20 cellular contexts compared by ENCODE assay signal in genomic region chr9:9674461-9674860, GRCh38.
A peak's percentile ranks its signal among the peaks of the same experiment; 100 is the strongest.
DNase-seq lines count a peak whose midpoint lies in the region; ATAC-seq, FAIRE-seq and TF ChIP-seq lines count a peak whose summit lies in the region.
"Had no signal": no experiment of that assay in that cellular context is flagged by ENCODE, and none has a peak within 500 bp of the region (broad histone marks: within the 10 kb centered on the region; RNA-seq: fewer than 3 reads in every experiment).

No MANE protein-coding gene starts in this region.

- peaks cover 10% of the 10 kb centered on the region for H3K27me3 Mint-ChIP-seq in endodermal cell (ENCODE audit: insufficient read depth)
- H3K27me3 Mint-ChIP-seq: CD4-positive, alpha-beta memory T cell had no signal

- no peak overlapping the region for H3K9ac ChIP-seq in HepG2 (ENCODE audit: insufficient read depth, low read depth, low read length)
- no peak overlapping the region for H3K9ac ChIP-seq in endodermal cell (ENCODE audit: extremely low read depth, low read length, poor library complexity, severe bottlenecking)
- H3K9ac ChIP-seq: GM23248 had no signal

- no peak for FAIRE-seq in HepG2 (lab: Jason Lieb, UNC)
- peak; percentile 21 for FAIRE-seq in colon (lab: Jason Lieb, UNC)
- FAIRE-seq in pancreas (lab: Jason Lieb, UNC): peak; percentile 5
- FAIRE-seq: GM12891, GM18507, H1 had no signal

- H3K36me3 Mint-ChIP-seq in endodermal cell (ENCODE audit: low read depth): no peaks in the 10 kb centered on the region
- H3K36me3 Mint-ChIP-seq: CD4-positive, alpha-beta memory T cell had no signal

- no peaks in the 10 kb centered on the region for H3K4me1 ChIP-seq in HepG2 (ENCODE audit: insufficient read depth, low read length)
- H3K4me1 ChIP-seq in right lobe of liver: peaks cover 0 to 6% (median 0%) of the 10 kb centered on the region in 4 donors
- H3K4me1 ChIP-seq in pancreas: no peaks in the 10 kb centered on the region
- H3K4me1 ChIP-seq in endodermal cell (ENCODE audit: control insufficient read depth, insufficient read depth, low read length): no peaks in the 10 kb centered on the region

- H3K9me3 Mint-ChIP-seq in endodermal cell: no peaks in the 10 kb centered on the region

- WGBS in HepG2 (ENCODE audit: low lambda C conversion rate): under 1% methylated on average over 3 of the region's 3 CpGs
- 43% methylated on average over 3 of the region's 3 CpGs for whole genome bisulfite sequencing in right lobe of liver (ENCODE audit: insufficient coverage, low coverage, low lambda C conversion rate, missing lambda C conversion rate)
- 55 to 69% methylated on average over 3 of the region's 3 CpGs for WGBS in pancreas, 2 donors
- WGBS in endodermal cell (ENCODE audit: insufficient coverage in 1 of 2, insufficient read length in 1 of 2), 2 experiments: 88% methylated on average over 2 of the region's 3 CpGs; no CpG with 5 or more reads in 1 of the 2 experiments

- no peaks in the 10 kb centered on the region for H4K20me1 ChIP-seq in HepG2 (ENCODE audit: insufficient read depth, low read length)

- H3K4me1 Mint-ChIP-seq in endodermal cell: peaks cover 5% of the 10 kb centered on the region
- H3K4me1 Mint-ChIP-seq: CD4-positive, alpha-beta memory T cell had no signal

- no peaks in the 10 kb centered on the region for H3K79me2 ChIP-seq in HepG2 (ENCODE audit: insufficient read depth, low read length)

- H3K4me2 ChIP-seq in HepG2 (ENCODE audit: low read depth, low read length): no peak overlapping the region

- no peaks in the 10 kb centered on the region for H3K9me3 ChIP-seq in HepG2 (ENCODE audit: low read length)
- no peaks in the 10 kb centered on the region for H3K9me3 ChIP-seq in right lobe of liver
- H3K9me3 ChIP-seq in pancreas: no peaks in the 10 kb centered on the region
- no peaks in the 10 kb centered on the region for H3K9me3 ChIP-seq in endodermal cell (ENCODE audit: control insufficient read depth, low read length)

- no peak overlapping the region for H2AFZ ChIP-seq in HepG2 (ENCODE audit: low read length)
- H2AFZ ChIP-seq: GM23248 had no signal

- ATAC-seq in HepG2 (no peak), right lobe of liver (no peak), pancreas (no peak)

- DNase-seq in HepG2 (ENCODE audit: low spot score) (no peak), right lobe of liver (no peak), pancreas (no peak), NCI-H510A (lab: John Stamatoyannopoulos, UW) (no peak), endodermal cell (no peak)
- DNase-seq: C1 segment of cervical spinal cord; Calu3; CD4-positive, alpha-beta memory T cell; COR-L47; DMS53; DMS79 treated with DMSO at 0.1 percent for 48 hours; GF-D8; GM23248; H7; HCEC 1CT had no signal

- in situ Hi-C loops in HepG2 (cut with HindIII; ENCODE audit: extremely low pct_ligation_motif_present, low pct_unique_long_range_greater_than_20kb): no loop called here

- POLR2A ChIA-PET in HepG2 (lab: Yijun Ruan, JAX): no interaction called here

- H3K4me3 ChIP-seq in HepG2 (replicated peaks in 1 of 3; ENCODE audit: insufficient read depth in 1 of 3, low read depth in 2 of 3, low read length in 3 of 3) (no peak overlapping the region), right lobe of liver (no peak overlapping the region), pancreas (no peak overlapping the region), endodermal cell (ENCODE audit: low read length) (no peak overlapping the region)
- H3K4me3 ChIP-seq: GM23248 had no signal

- H3K27ac Mint-ChIP-seq in endodermal cell: no peak overlapping the region
- H3K27ac Mint-ChIP-seq: CD4-positive, alpha-beta memory T cell had no signal

- no peak for TF ChIP-seq CTCF in HepG2 (CRISPR knock-in tag; IDR thresholded peaks at IDR 0.05)
- no peak for TF ChIP-seq CTCF in right lobe of liver (IDR thresholded peaks at IDR 0.05)
- TF ChIP-seq CTCF in pancreas (IDR thresholded peaks at IDR 0.05): no peak
- TF ChIP-seq CTCF in endodermal cell (conservative IDR thresholded peaks at IDR 0.05): no peak

- no peak overlapping the region for H3K4me3 Mint-ChIP-seq in endodermal cell
- H3K4me3 Mint-ChIP-seq: CD4-positive, alpha-beta memory T cell had no signal

- intact Hi-C loops in HepG2 (cut with micrococcal nuclease; ENCODE audit: unreplicated experiment) (no loop called here), right lobe of liver (cut with DNase I) (no loop called here), pancreas (cut with DNase I) (no loop called here)

- H3K36me3 ChIP-seq in HepG2 (replicated peaks in 1 of 2; ENCODE audit: control insufficient read depth in 1 of 2, insufficient read depth in 2 of 2, low read length in 2 of 2) (no peaks in the 10 kb centered on the region), right lobe of liver (no peaks in the 10 kb centered on the region), pancreas (no peaks in the 10 kb centered on the region), endodermal cell (ENCODE audit: control insufficient read depth, insufficient read depth, low read length) (no peaks in the 10 kb centered on the region)

- CTCF ChIA-PET in HepG2 (lab: Yijun Ruan, JAX; ENCODE audit: low intra/inter-chr PET ratio, low total read pairs): no interaction called here

- no TSS peak for BruUV-seq in HepG2 (replicated peaks; lab: Mats Ljungman, UMichigan)

- H3K27me3 ChIP-seq in HepG2 (ENCODE audit: control insufficient read depth in 1 of 2, insufficient read depth in 2 of 2, low read length in 2 of 2) (no peaks in the 10 kb centered on the region), right lobe of liver (no peaks in the 10 kb centered on the region), pancreas (no peaks in the 10 kb centered on the region), endodermal cell (ENCODE audit: control insufficient read depth, insufficient read depth, low read length, poor library complexity, severe bottlenecking) (peaks cover 12% of the 10 kb centered on the region)

- TF ChIP-seq RAD21 in HepG2 (CRISPR knock-in tag; IDR thresholded peaks at IDR 0.05): no peak

- TF ChIP-seq POLR2A in HepG2 (IDR thresholded peaks at IDR 0.05; ENCODE audit: insufficient read depth in 1 of 2, low read depth in 2 of 2, low read length in 2 of 2) (no peak), right lobe of liver (IDR thresholded peaks at IDR 0.05) (no peak)

- H3K27ac ChIP-seq in HepG2 (ENCODE audit: extremely low read length, insufficient read depth, low read length) (no peak overlapping the region), right lobe of liver (no peak overlapping the region), pancreas (no peak overlapping the region), endodermal cell (ENCODE audit: low read depth, low read length) (no peak overlapping the region)
- H3K27ac ChIP-seq: 22Rv1, GM23248 had no signal

- TF ChIP-seq EP300 in HepG2 (IDR thresholded peaks at IDR 0.05; ENCODE audit: low read depth in 2 of 2, low read length in 2 of 2) (no peak), HepG2 (CRISPR knock-in tag; IDR thresholded peaks at IDR 0.05; ENCODE audit: borderline replicate concordance) (no peak)

TF ChIP-seq in HepG2, 621 proteins besides CTCF, POLR2A, EP300 and RAD21:
- TF ChIP-seq, protein P1, sequence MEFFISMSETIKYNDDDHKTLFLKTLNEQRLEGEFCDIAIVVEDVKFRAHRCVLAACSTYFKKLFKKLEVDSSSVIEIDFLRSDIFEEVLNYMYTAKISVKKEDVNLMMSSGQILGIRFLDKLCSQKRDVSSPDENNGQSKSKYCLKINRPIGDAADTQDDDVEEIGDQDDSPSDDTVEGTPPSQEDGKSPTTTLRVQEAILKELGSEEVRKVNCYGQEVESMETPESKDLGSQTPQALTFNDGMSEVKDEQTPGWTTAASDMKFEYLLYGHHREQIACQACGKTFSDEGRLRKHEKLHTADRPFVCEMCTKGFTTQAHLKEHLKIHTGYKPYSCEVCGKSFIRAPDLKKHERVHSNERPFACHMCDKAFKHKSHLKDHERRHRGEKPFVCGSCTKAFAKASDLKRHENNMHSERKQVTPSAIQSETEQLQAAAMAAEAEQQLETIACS (CRISPR knock-in tag; IDR thresholded peaks at IDR 0.05): no peak
- TF ChIP-seq ZNF850 (CRISPR knock-in tag; conservative IDR thresholded peaks at IDR 0.05) (no peak), MAFK (conservative IDR thresholded peaks at IDR 0.05 in 1 of 2, IDR thresholded peaks at IDR 0.05 in 1 of 2; ENCODE audit: low read length in 2 of 2) (peak; percentile 32 to 79), MAFF (IDR thresholded peaks at IDR 0.05; ENCODE audit: low read depth, low read length) (peak; percentile 68), ZNF510 (CRISPR knock-in tag; IDR thresholded peaks at IDR 0.05; ENCODE audit: low read depth) (no peak)
TF ChIP-seq in HepG2: peak in this region for 2.
